ENCODE assay signal across 8 cellular contexts in the genomic region with DNA sequence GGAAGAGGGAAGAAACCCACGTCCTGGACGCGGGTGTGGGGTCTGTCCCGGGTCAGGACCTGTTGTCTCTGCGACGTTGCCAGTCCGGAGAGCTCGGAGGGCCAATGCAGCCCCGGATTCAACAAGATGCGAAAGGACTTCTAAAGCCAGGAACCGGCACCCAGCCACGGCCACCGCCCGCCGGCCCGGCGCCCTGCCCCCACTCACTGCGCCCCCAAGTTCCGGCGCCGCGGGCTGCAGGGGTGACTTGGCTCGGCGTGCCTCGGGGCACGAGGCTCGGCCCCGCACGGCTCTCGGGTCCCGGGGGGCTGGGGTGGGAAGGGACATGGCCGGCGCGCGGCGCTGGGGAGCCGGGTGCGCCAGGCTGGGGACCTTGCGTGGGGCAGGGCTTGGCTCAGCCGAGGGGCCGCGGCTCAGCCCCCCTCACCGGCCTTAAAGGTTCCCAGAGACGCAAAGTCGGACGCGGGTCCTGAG. TPM values are rescaled to one million over a fixed set of nuclear protein-coding genes. Genes with fewer than 3 reads are reported as not detected.
A peak's percentile ranks its signal among the peaks of the same experiment; 100 is the strongest.
DNase-seq lines count a peak whose midpoint lies in the region; ATAC-seq and TF ChIP-seq lines count a peak whose summit lies in the region.

No MANE protein-coding gene starts in this region.

- TF ChIP-seq CTCF in heart left ventricle (IDR thresholded peaks at IDR 0.05) (no peak), sigmoid colon (IDR thresholded peaks at IDR 0.05) (no peak)

- no peak for TF ChIP-seq EP300 in sigmoid colon (IDR thresholded peaks at IDR 0.05)

- DNase-seq in UCSD-AML1 (lab: John Stamatoyannopoulos, UW; ENCODE audit: unreplicated experiment), result peak; percentile 40
- peak in 1 of 5 donors; percentile 37 for DNase-seq in heart left ventricle
- no peak for DNase-seq in sigmoid colon
- DNase-seq in activated CD4-positive, CD25-positive, alpha-beta regulatory T cell (lab: John Stamatoyannopoulos, UW), result no peak

- H3K4me3 ChIP-seq in heart left ventricle (peak overlapping the region; percentile 55 to 86 (median 76)), sigmoid colon (peak overlapping the region; percentile 38 to 71 (median 59))

- H3K9me3 ChIP-seq in heart left ventricle (no peaks in the 10 kb centered on the region), sigmoid colon (no peaks in the 10 kb centered on the region)

- H3K36me3 ChIP-seq in heart left ventricle (peaks cover 0 to 12% (median 0%) of the 10 kb centered on the region in 9 donors), sigmoid colon (no peaks in the 10 kb centered on the region)

- intact Hi-C loops in heart left ventricle (cut with DNase I) (loop anchor here in 2 of 10 donors (5.0 kb wide), 3 partner anchors 36 to 66 kb away; no protein-coding TSS in a partner anchor), sigmoid colon (cut with DNase I) (loop anchor here (5.0 kb wide), 2 partner anchors 71 to 309 kb away; no protein-coding TSS in a partner anchor)

- WGBS in heart left ventricle, 4 donors, result 0 to 1% (median 1%) methylated on average over 19 to 47 of the region's 47 CpGs
- WGBS in sigmoid colon, 2 donors, result 1 to 4% methylated on average over 47 of the region's 47 CpGs

- H3K27ac ChIP-seq in heart left ventricle (peak overlapping the region in 8 of 12 donors; percentile 51 to 85 (median 76)), sigmoid colon (peak overlapping the region; percentile 41 to 63 (median 59))

- TF ChIP-seq POLR2A in heart left ventricle (IDR thresholded peaks at IDR 0.05) (no peak), sigmoid colon (IDR thresholded peaks at IDR 0.05) (no peak)

- H3K27me3 ChIP-seq in heart left ventricle (peaks cover 0 to 20% (median 0%) of the 10 kb centered on the region in 9 donors), sigmoid colon (peaks cover 9 to 29% (median 20%) of the 10 kb centered on the region in 3 donors)

- H3K4me1 ChIP-seq in heart left ventricle (peaks cover 0 to 57% (median 13%) of the 10 kb centered on the region in 12 donors), sigmoid colon (peaks cover 0 to 34% (median 32%) of the 10 kb centered on the region in 4 donors)

- ATAC-seq in GM18868 (IDR thresholded peaks at IDR 0.05; ENCODE audit: unreplicated experiment) (peak; percentile 13), heart left ventricle (peak in 2 of 4 donors; percentile 38 to 42), HG03342 (IDR thresholded peaks at IDR 0.05; ENCODE audit: unreplicated experiment) (no peak), GM19351 (IDR thresholded peaks at IDR 0.05; ENCODE audit: unreplicated experiment) (no peak), GM21515 (IDR thresholded peaks at IDR 0.05; ENCODE audit: unreplicated experiment) (no peak)

RNA-seq across cellular contexts. Expression of a gene that starts 51.8 kb away (rescaled TPM):
- total RNA-seq in heart left ventricle, result 10 to 100 TPM; 16.0 to 54.5 (median 27.9) TPM
- polyA plus RNA-seq in heart left ventricle, result 10 to 100 TPM; 11.0 to 15.7 TPM
- 10 to 100 TPM; 21.6 to 34.3 (median 25.0) TPM for total RNA-seq in sigmoid colon
- polyA plus RNA-seq in sigmoid colon, result 10 to 100 TPM in 1 of 3 donors, 1 to 10 TPM in 2; 2.8 to 25.9 (median 3.0) TPM

RNA-seq across cellular contexts. Expression of a gene that starts 53.9 kb away (rescaled TPM):
- total RNA-seq in heart left ventricle (10 to 100 TPM; 21.1 to 41.8 (median 30.3) TPM), sigmoid colon (1 to 10 TPM; 1.6 to 2.8 (median 1.7) TPM)
- polyA plus RNA-seq in heart left ventricle (10 to 100 TPM in 1 of 2 donors, 1 to 10 TPM in 1; 9.2 to 10.2 TPM), sigmoid colon (1 to 10 TPM in 2 of 3 donors, under 1 TPM in 1; 0.92 to 3.7 (median 1.8) TPM)

Comparison
In these comparisons a context has a peak if more than half of its experiments do, and no peak if none do; other contexts are left out.
1. RNA of a gene that starts 53.9 kb away (total RNA-seq): 21.1 to 41.8 TPM in heart left ventricle; 1.6 to 2.8 TPM in sigmoid colon; every median in the first group is over 4 times any median in the second.